Comparison of ENCODE assay signal across 8 cellular contexts in the genomic region with DNA sequence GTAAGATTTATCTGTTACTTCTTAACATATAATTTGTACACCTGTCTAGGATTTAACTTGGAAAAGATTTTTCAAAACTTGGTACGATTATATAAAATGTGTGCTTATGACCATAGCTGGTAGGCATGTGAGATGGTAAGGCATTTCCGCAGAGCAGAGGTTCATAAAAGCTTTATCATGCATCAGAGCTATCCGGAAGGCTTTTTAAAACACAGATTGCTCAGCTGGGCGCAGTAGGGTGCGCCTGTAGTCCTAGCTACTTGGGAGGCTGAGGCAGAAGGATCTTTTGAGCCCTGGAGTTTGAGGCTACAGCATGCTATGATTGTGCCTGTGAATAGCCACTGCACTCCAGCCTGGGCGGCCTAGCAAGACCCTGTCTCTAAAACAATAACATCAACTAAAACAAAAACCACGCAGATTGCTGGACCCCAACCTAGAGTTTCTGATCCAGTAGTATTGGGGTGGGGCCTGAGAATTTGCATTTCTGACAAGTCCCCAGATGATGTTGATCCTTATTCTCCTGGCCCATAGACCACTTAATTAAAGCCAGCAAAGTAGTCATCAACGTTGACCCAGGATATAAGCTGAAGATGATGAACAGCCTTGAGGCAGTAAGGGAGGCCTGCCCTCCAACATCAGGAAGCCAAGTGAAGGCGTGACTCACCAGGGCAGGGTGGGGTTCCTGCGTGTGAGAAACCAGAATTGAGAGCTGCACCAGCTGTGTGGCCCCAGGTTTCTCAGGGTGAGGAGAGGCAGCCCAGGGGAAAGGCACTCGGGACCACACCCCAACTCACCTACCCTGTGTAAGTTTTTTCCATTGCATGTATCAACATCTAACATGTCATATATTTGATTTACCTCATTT. TPM values are rescaled to one million over a fixed set of nuclear protein-coding genes. Genes with fewer than 3 reads are reported as not detected.
DNase-seq lines count a peak whose midpoint lies in the region; ATAC-seq, FAIRE-seq and TF ChIP-seq lines count a peak whose summit lies in the region.

No MANE protein-coding gene starts in this region.

- no peak for TF ChIP-seq CTCF in choroid plexus epithelial cell (conservative IDR thresholded peaks at IDR 0.05; ENCODE audit: low read depth, low read length)

- FAIRE-seq in GM12892 (lab: Jason Lieb, UNC): no peak

- peak; percentile 88 for ATAC-seq in HG03045 (IDR thresholded peaks at IDR 0.05; ENCODE audit: unreplicated experiment)
- ATAC-seq in GM18858 (IDR thresholded peaks at IDR 0.05; ENCODE audit: unreplicated experiment): no peak
- ATAC-seq in HG03097 (IDR thresholded peaks at IDR 0.05; ENCODE audit: low FRiP score, unreplicated experiment): no peak

- no peak for TF ChIP-seq POLR2A in GM12892 (IDR thresholded peaks at IDR 0.05; ENCODE audit: low read depth, low read length)

- no peak overlapping the region for H3K4me3 ChIP-seq in choroid plexus epithelial cell (ENCODE audit: low read depth, low read length)

- DNase-seq in GM12892 (ENCODE audit: insufficient read length) (peak; percentile 39), choroid plexus epithelial cell (ENCODE audit: low read depth) (peak; percentile 68), renal cortical epithelial cell (ENCODE audit: low read depth) (peak; percentile 60), GOT3 (lab: John Stamatoyannopoulos, UW) (no peak)
- peak; percentile 35 for DNase-seq in activated CD4-positive, CD25-positive, alpha-beta regulatory T cell treated with anti-CD3 and anti-CD28 coated beads, Interleukin-2, amount 50 U/mL, for 16 hours (ENCODE audit: low read depth, low spot score)

RNA-seq across cellular contexts. Expression of gene SLC20A1, which starts 21.6 kb away (rescaled TPM):
- polyA plus RNA-seq in GM12892 (2012; ENCODE audit: missing spikeins): 43.0 TPM
- total RNA-seq in renal cortical epithelial cell: 72.9 and 91.2 TPM in 2 replicates

RNA-seq across cellular contexts. Expression of gene CHCHD5, which starts 39.7 kb away (rescaled TPM):
- polyA plus RNA-seq in GM12892 (2012; ENCODE audit: missing spikeins): 29.4 TPM
- 3.1 and 6.4 TPM in 2 replicates for total RNA-seq in renal cortical epithelial cell
